Comparison of ENCODE assay signal across 16 cellular contexts in the genomic region with DNA sequence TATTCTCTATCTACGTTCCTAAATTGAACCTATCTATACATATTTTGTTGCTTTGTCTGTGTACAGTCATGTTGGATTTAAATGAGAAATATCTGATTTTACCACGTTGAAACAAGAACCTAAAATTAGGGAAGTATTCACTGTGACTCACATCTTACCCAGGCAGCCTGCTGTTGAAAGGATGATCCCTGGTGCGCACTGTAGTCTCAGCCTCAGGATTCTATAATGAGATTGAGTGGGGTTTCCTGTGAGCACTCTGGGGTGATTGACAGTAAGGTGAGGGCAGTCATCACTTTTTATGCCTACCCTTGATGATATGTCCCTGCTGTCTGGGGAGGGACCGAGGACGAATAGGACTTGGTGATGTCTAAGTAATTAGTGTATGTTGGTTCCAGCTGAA. TPM values are rescaled to one million over a fixed set of nuclear protein-coding genes. Genes with fewer than 3 reads are reported as not detected.
DNase-seq lines count a peak whose midpoint lies in the region; ATAC-seq and TF ChIP-seq lines count a peak whose summit lies in the region.
"Had no signal": no experiment of that assay in that cellular context is flagged by ENCODE, and none has a peak within 500 bp of the region (broad histone marks: within the 10 kb centered on the region; RNA-seq: fewer than 3 reads in every experiment).

No MANE protein-coding gene starts in this region.

- intact Hi-C loops in sigmoid colon (cut with DNase I), result no loop called here

- no peak for TF ChIP-seq EP300 in sigmoid colon (IDR thresholded peaks at IDR 0.05)

- H3K27ac ChIP-seq in sigmoid colon, result no peak overlapping the region
- H3K27ac ChIP-seq: dorsolateral prefrontal cortex, SK-N-MC, upper lobe of left lung had no signal

- peaks cover 0 to 3% (median 0%) of the 10 kb centered on the region in 4 donors for H3K36me3 ChIP-seq in sigmoid colon

- TF ChIP-seq CTCF in sigmoid colon (IDR thresholded peaks at IDR 0.05), result no peak

- DNase-seq in CD1c-positive myeloid dendritic cell (ENCODE audit: extremely low spot score) (peak; percentile 59), LHCN-M2 (ENCODE audit: low read depth) (peak; percentile 43), SIG-M5 treated with dmso at 0.1 percent for 504 hours (lab: John Stamatoyannopoulos, UW; ENCODE audit: unreplicated experiment) (peak; percentile 92), fibroblast of peridontal ligament (ENCODE audit: extremely low read depth) (peak; percentile 54), HT-29 (ENCODE audit: low spot score) (no peak), sigmoid colon (no peak)
- DNase-seq: activated CD4-positive, alpha-beta T cell treated with anti-CD3 and anti-CD28 coated beads for 1 hour; dorsolateral prefrontal cortex; mucosa of descending colon; NCI-H524 treated with DMSO at 0.1 percent for 48 hours; posterior cingulate gyrus; stimulated activated CD8-positive, alpha-beta memory T cell treated with anti-CD3 and anti-CD28 coated beads, Interleukin-4, amount 100 ng/mL, for 48 hours; upper lobe of left lung had no signal

- H3K4me1 ChIP-seq in sigmoid colon, result no peaks in the 10 kb centered on the region

- WGBS in sigmoid colon, 2 donors, result 71 to 82% methylated on average over 5 of the region's 5 CpGs

- TF ChIP-seq POLR2A in sigmoid colon (IDR thresholded peaks at IDR 0.05), result no peak

- no peaks in the 10 kb centered on the region for H3K27me3 ChIP-seq in sigmoid colon
- H3K27me3 ChIP-seq: dorsolateral prefrontal cortex, upper lobe of left lung had no signal

- ATAC-seq in HG03439 (IDR thresholded peaks at IDR 0.05; ENCODE audit: unreplicated experiment) (no peak), HG02571 (IDR thresholded peaks at IDR 0.05; ENCODE audit: unreplicated experiment) (no peak)
- ATAC-seq: mucosa of descending colon had no signal

- H3K9me3 ChIP-seq in sigmoid colon, result peaks cover 0 to 6% (median 2%) of the 10 kb centered on the region in 4 donors

- no peak overlapping the region for H3K4me3 ChIP-seq in sigmoid colon
- H3K4me3 ChIP-seq: dorsolateral prefrontal cortex, mucosa of descending colon, SK-N-MC, upper lobe of left lung had no signal

RNA-seq across cellular contexts. Expression of a gene that starts 35.4 kb away (rescaled TPM):
- total RNA-seq in LHCN-M2 (2014; rRNA removed) (7.9 and 10.5 TPM in 2 replicates), sigmoid colon (10 to 100 TPM; 42.8 to 45.6 (median 45.2) TPM)
- 6.3 TPM for polyA plus RNA-seq in LHCN-M2 (2012)
- total RNA-seq in HT-29 (2014; rRNA removed; shearing (Covaris generic)), result 9.4 and 10.0 TPM in 2 replicates
- 10 to 100 TPM; 18.0 to 35.4 (median 28.8) TPM for polyA plus RNA-seq in sigmoid colon

Comparison
In these comparisons a context has a peak if more than half of its experiments do, and no peak if none do; other contexts are left out.
1. DNase-seq: peak in CD1c-positive myeloid dendritic cell (single experiment), LHCN-M2 (single experiment), SIG-M5 treated with dmso at 0.1 percent for 504 hours (single experiment) and fibroblast of peridontal ligament (single experiment); none in HT-29 (single experiment) and sigmoid colon (single experiment).